Comparison of ENCODE assay signal across 8 cellular contexts in genomic region chr4:6974138-6974848, GRCh38.
DNase-seq lines count a peak whose midpoint lies in the region; ATAC-seq, FAIRE-seq and TF ChIP-seq lines count a peak whose summit lies in the region.

No MANE protein-coding gene starts in this region.

- H3K9me3 ChIP-seq in liver (ENCODE audit: control insufficient read depth in 4 of 4, low read length in 3 of 4), result no peaks in the 10 kb centered on the region

- H3K9me3 Mint-ChIP-seq in dendritic cell treated with granulocyte-macrophage colony-stimulating factor and Interleukin-4, amounts not matched to agents 40 ng/mL and 50 ng/mL, for 4 days, result no peaks in the 10 kb centered on the region

- H3K36me3 ChIP-seq in liver (ENCODE audit: control insufficient read depth in 4 of 4, insufficient read depth in 3 of 4, low read depth in 1 of 4, low read length in 3 of 4), result peaks cover 0 to 3% (median 0%) of the 10 kb centered on the region in 4 donors

- 31% methylated on average over 7 of the region's 7 CpGs for WGBS in liver

- peak; percentile 86 to 94 for TF ChIP-seq RAD21 in liver (IDR thresholded peaks at IDR 0.05)

- H3K4me3 Mint-ChIP-seq in dendritic cell treated with granulocyte-macrophage colony-stimulating factor and Interleukin-4, amounts not matched to agents 40 ng/mL and 50 ng/mL, for 4 days, result no peak overlapping the region

- H3K27ac Mint-ChIP-seq in dendritic cell treated with granulocyte-macrophage colony-stimulating factor and Interleukin-4, amounts not matched to agents 40 ng/mL and 50 ng/mL, for 4 days, result peak overlapping the region; percentile 34

- peak; percentile 47 for ATAC-seq in HG02623 (IDR thresholded peaks at IDR 0.05; ENCODE audit: unreplicated experiment)
- no peak for ATAC-seq in HG02642 (IDR thresholded peaks at IDR 0.05; ENCODE audit: poor library complexity, unreplicated experiment)

- H3K27ac ChIP-seq in liver (ENCODE audit: low read depth in 1 of 2, low read length in 2 of 2), result no peak overlapping the region

- H3K9ac ChIP-seq in liver (ENCODE audit: low read depth in 1 of 2, low read length in 2 of 2), result no peak overlapping the region

- DNase-seq in NCI-H446 (lab: John Stamatoyannopoulos, UW), result peak; percentile 21 to 61
- DNase-seq in activated CD4-positive, alpha-beta T cell treated with anti-CD3 and anti-CD28 coated beads, Interleukin-2, amount 50 U/mL, for 1 hour, result peak; percentile 81
- peak; percentile 68 for DNase-seq in stimulated activated CD8-positive, alpha-beta memory T cell treated with anti-CD3 and anti-CD28 coated beads, Interleukin-12 subunit alpha, Interleukin-12 subunit beta, amount 100 ng/mL, for 1 hour (ENCODE audit: low read depth)

- peaks cover 31% of the 10 kb centered on the region for H3K4me1 Mint-ChIP-seq in dendritic cell treated with granulocyte-macrophage colony-stimulating factor and Interleukin-4, amounts not matched to agents 40 ng/mL and 50 ng/mL, for 4 days (ENCODE audit: low read depth)

- H3K27me3 Mint-ChIP-seq in dendritic cell treated with granulocyte-macrophage colony-stimulating factor and Interleukin-4, amounts not matched to agents 40 ng/mL and 50 ng/mL, for 4 days, result no peaks in the 10 kb centered on the region

- intact Hi-C loops in dendritic cell treated with granulocyte-macrophage colony-stimulating factor and Interleukin-4, amounts not matched to agents 40 ng/mL and 50 ng/mL, for 4 days (cut with micrococcal nuclease), result loop anchor here (2.0 to 5.0 kb wide), 2 partner anchors 17 to 98 kb away; no protein-coding TSS in a partner anchor

- TF ChIP-seq CTCF in liver (IDR thresholded peaks at IDR 0.05; ENCODE audit: low read depth, low read length, missing input control), result peak; percentile 99

- peaks cover 0 to 16% (median 9%) of the 10 kb centered on the region in 4 donors for H3K4me1 ChIP-seq in liver (ENCODE audit: control insufficient read depth in 4 of 4, insufficient read depth in 4 of 4, low read length in 3 of 4)

- H3K36me3 Mint-ChIP-seq in dendritic cell treated with granulocyte-macrophage colony-stimulating factor and Interleukin-4, amounts not matched to agents 40 ng/mL and 50 ng/mL, for 4 days (ENCODE audit: low read depth), result peaks cover 66% of the 10 kb centered on the region

- H3K27me3 ChIP-seq in liver (ENCODE audit: control insufficient read depth in 4 of 4, insufficient read depth in 4 of 4, low read length in 3 of 4), result no peaks in the 10 kb centered on the region

- no peak overlapping the region for H3K4me3 ChIP-seq in liver (ENCODE audit: low read depth in 1 of 3, low read length in 3 of 3)

- FAIRE-seq in G401.6 (lab: Jason Lieb, UNC), result peak; percentile 95

TF ChIP-seq in liver, 16 proteins besides CTCF, POLR2A, EP300 and RAD21:
- TF ChIP-seq RXRA (IDR thresholded peaks at IDR 0.05) (peak in 1 of 2 donors; percentile 14), HNF4A (conservative IDR thresholded peaks at IDR 0.05) (peak in 1 of 2 donors; percentile 40), EGR1 (IDR thresholded peaks at IDR 0.05; ENCODE audit: low read depth in 2 of 2) (no peak)
